Comparison of ENCODE assay signal across 3 cellular contexts in the genomic region with DNA sequence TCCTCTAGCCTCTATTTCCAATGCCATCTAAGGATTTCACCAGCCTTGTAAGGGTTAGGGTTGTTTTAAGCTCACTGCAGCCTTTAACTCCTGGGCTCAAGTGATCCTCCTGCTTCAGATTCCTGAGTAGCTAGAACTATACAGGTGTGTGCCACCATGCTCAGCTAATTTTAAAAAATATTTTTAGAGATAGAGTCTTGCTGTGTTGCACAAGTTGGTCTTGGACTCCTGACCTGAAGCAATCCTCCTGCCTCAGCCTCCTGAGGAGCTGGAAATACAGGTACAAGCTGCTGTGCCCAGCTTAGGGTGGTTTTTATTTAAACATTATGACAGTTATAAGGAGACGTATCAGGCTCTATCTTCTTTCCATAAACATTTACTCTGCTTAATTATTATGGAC.
"Had no signal": no experiment of that assay in that cellular context is flagged by ENCODE, and none has a peak within 500 bp of the region (broad histone marks: within the 10 kb centered on the region; RNA-seq: fewer than 3 reads in every experiment).

No MANE protein-coding gene starts in this region.

- H3K4me3 ChIP-seq: GM12878 had no signal

- DNase-seq: GDM1, GF-D8 had no signal

- ATAC-seq: GM12878 had no signal
